ENCODE assay signal across 10 cellular contexts in genomic region chr5:157828031-157828948, GRCh38. TPM values are rescaled to one million over a fixed set of nuclear protein-coding genes. Genes with fewer than 3 reads are reported as not detected.
DNase-seq lines count a peak whose midpoint lies in the region; FAIRE-seq and TF ChIP-seq lines count a peak whose summit lies in the region.
"Had no signal": no experiment of that assay in that cellular context is flagged by ENCODE, and none has a peak within 500 bp of the region (broad histone marks: within the 10 kb centered on the region; RNA-seq: fewer than 3 reads in every experiment).

No MANE protein-coding gene starts in this region.

- H4K91ac ChIP-seq in trophoblast cell (ENCODE audit: low read depth, low read length) = no peak overlapping the region

- H3K9me3 ChIP-seq in OCI-LY3 (ENCODE audit: insufficient read depth, low read length) = no peaks in the 10 kb centered on the region
- no peaks in the 10 kb centered on the region for H3K9me3 ChIP-seq in esophagus squamous epithelium
- H3K9me3 ChIP-seq in trophoblast cell (ENCODE audit: insufficient read depth, low read depth, low read length) = no peaks in the 10 kb centered on the region

- H2BK120ac ChIP-seq in trophoblast cell (ENCODE audit: insufficient read depth, low read length, poor library complexity) = no peak overlapping the region

- H3K4me3 ChIP-seq in GM12865 (ENCODE audit: low read depth, low read length) = no peak overlapping the region
- no peak overlapping the region for H3K4me3 ChIP-seq in OCI-LY3 (ENCODE audit: low read length)
- H3K4me3 ChIP-seq in esophagus squamous epithelium = no peak overlapping the region
- H3K4me3 ChIP-seq in trophoblast cell (ENCODE audit: low read depth, low read length) = no peak overlapping the region

- H2AFZ ChIP-seq in OCI-LY3 (ENCODE audit: low read depth, low read length) (no peak overlapping the region), trophoblast cell (ENCODE audit: insufficient read depth, low read length, poor library complexity) (no peak overlapping the region)

- H3K79me2 ChIP-seq in OCI-LY3 (ENCODE audit: low read length) = peaks cover 100% of the 10 kb centered on the region
- no peaks in the 10 kb centered on the region for H3K79me2 ChIP-seq in trophoblast cell (ENCODE audit: control insufficient read depth, insufficient read depth, low read length, poor library complexity)

- H3K9ac ChIP-seq in OCI-LY3 (ENCODE audit: low read length) (peak overlapping the region; percentile 1; the same call in 1 of the 2 replicates), trophoblast cell (ENCODE audit: low read length) (no peak overlapping the region)

- H3K4ac ChIP-seq in trophoblast cell (ENCODE audit: low read depth, low read length) = peak overlapping the region; percentile 27

- H3K27me3 ChIP-seq in OCI-LY3 (ENCODE audit: low read depth, low read length) = no peaks in the 10 kb centered on the region
- H3K27me3 ChIP-seq in esophagus squamous epithelium = no peaks in the 10 kb centered on the region
- H3K27me3 ChIP-seq in trophoblast cell (ENCODE audit: insufficient read depth, low read length) = no peaks in the 10 kb centered on the region

- no peak for TF ChIP-seq POLR2A in esophagus squamous epithelium (IDR thresholded peaks at IDR 0.05)

- H4K8ac ChIP-seq in trophoblast cell (ENCODE audit: low read depth, low read length) = no peak overlapping the region

- peak; percentile 9 for DNase-seq in GM12865 (ENCODE audit: low read depth)
- DNase-seq in esophagus squamous epithelium (lab: John Stamatoyannopoulos, UW) = no peak
- DNase-seq in trophoblast cell = no peak
- DNase-seq in urothelium cell line (ENCODE audit: low spot score) = no peak
- no peak for DNase-seq in T1000 (lab: John Stamatoyannopoulos, UW)
- DNase-seq in activated gamma-delta T cell (lab: John Stamatoyannopoulos, UW) = no peak
- DNase-seq in NCI-H2196 (lab: John Stamatoyannopoulos, UW; ENCODE audit: unreplicated experiment) = no peak
- DNase-seq: activated CD4-positive, alpha-beta T cell treated with anti-CD3 and anti-CD28 coated beads for 4 hours; occipital lobe had no signal

- peak overlapping the region; percentile 41 for H3K4me2 ChIP-seq in OCI-LY3 (ENCODE audit: low read length)
- no peak overlapping the region for H3K4me2 ChIP-seq in trophoblast cell (ENCODE audit: low read length)

- H4K12ac ChIP-seq in trophoblast cell (ENCODE audit: low read depth, low read length) = no peak overlapping the region

- H4K20me1 ChIP-seq in OCI-LY3 (ENCODE audit: insufficient read depth, low read length) = peaks cover 85% of the 10 kb centered on the region

- H3K18ac ChIP-seq in trophoblast cell (ENCODE audit: low read length) = no peak overlapping the region

- H3K79me1 ChIP-seq in trophoblast cell (ENCODE audit: low read length) = no peaks in the 10 kb centered on the region

- no peak for FAIRE-seq in urothelium cell line (lab: Jason Lieb, UNC)

- H3K36me3 ChIP-seq in OCI-LY3 (replicated peaks; ENCODE audit: low read depth, low read length) (peaks cover 9% of the 10 kb centered on the region), esophagus squamous epithelium (peaks cover 0 to 9% (median 0%) of the 10 kb centered on the region in 3 donors), trophoblast cell (ENCODE audit: control insufficient read depth in 1 of 2, insufficient read depth in 2 of 2, low read length in 2 of 2) (peaks cover 0 to 5% of the 10 kb centered on the region in 2 experiments)

- intact Hi-C loops in esophagus squamous epithelium (cut with DNase I) = no loop called here

- H2BK5ac ChIP-seq in trophoblast cell (ENCODE audit: low read depth, low read length, poor library complexity) = no peak overlapping the region

- TF ChIP-seq CTCF in GM12865 (IDR thresholded peaks at IDR 0.05; ENCODE audit: insufficient read depth, low read depth, low read length, missing control alignments) = no peak
- no peak for TF ChIP-seq CTCF in OCI-LY3 (IDR thresholded peaks at IDR 0.05; ENCODE audit: low read depth, low read length)
- TF ChIP-seq CTCF in esophagus squamous epithelium (IDR thresholded peaks at IDR 0.05) = no peak

- H2BK12ac ChIP-seq in trophoblast cell (ENCODE audit: low read length) = no peak overlapping the region

- H3K27ac ChIP-seq in OCI-LY3 (ENCODE audit: low read length) (peak overlapping the region; percentile 64), esophagus squamous epithelium (peak overlapping the region in 3 of 4 donors; percentile 23 to 71 (median 61)), trophoblast cell (ENCODE audit: low read depth, low read length) (no peak overlapping the region)

- no peak overlapping the region for H2AK5ac ChIP-seq in trophoblast cell (ENCODE audit: low read length)

- H3K4me1 ChIP-seq in OCI-LY3 (ENCODE audit: low read length) (peaks cover 44% of the 10 kb centered on the region), esophagus squamous epithelium (peaks cover 0 to 45% (median 15%) of the 10 kb centered on the region in 3 donors), trophoblast cell (ENCODE audit: control insufficient read depth in 1 of 2, insufficient read depth in 2 of 2, low read length in 2 of 2) (peaks cover 0 to 4% of the 10 kb centered on the region in 2 experiments)

- H3K23ac ChIP-seq in trophoblast cell (ENCODE audit: low read length) = no peak overlapping the region

- no peak overlapping the region for H3K14ac ChIP-seq in trophoblast cell (ENCODE audit: low read length)

- WGBS in esophagus squamous epithelium, 2 donors = 31 to 54% methylated on average over 7 to 8 of the region's 8 CpGs
- no CpG with 5 or more reads among the region's 8 CpGs for WGBS in trophoblast cell (ENCODE audit: extremely low coverage, insufficient coverage, insufficient read length)

RNA-seq across cellular contexts. Expression of gene CLINT1, which starts 30.7 kb away (rescaled TPM):
- 100 to 1,000 TPM; 109 to 165 (median 152) TPM for total RNA-seq in esophagus squamous epithelium
- 89.3 and 92.0 TPM in 2 replicates for polyA plus RNA-seq in trophoblast cell (2013)
